ENCODE assay signal across 8 cellular contexts in genomic region chr6:160990847-160991410, GRCh38. TPM values are rescaled to one million over a fixed set of nuclear protein-coding genes. Genes with fewer than 3 reads are reported as not detected.
DNase-seq lines count a peak whose midpoint lies in the region; ATAC-seq and TF ChIP-seq lines count a peak whose summit lies in the region.

No MANE protein-coding gene starts in this region.

- POLR2A ChIA-PET in T-cell (lab: Charles Lee) = interaction anchor here in 1 of 2 donors (0.6 to 1.5 kb wide), 5 partner anchors 85 to 283 kb away, joined by 3 to 12 read pairs (median 3); partner anchors contain the start of gene AGPAT4

- H3K36me3 ChIP-seq in GM23338 (ENCODE audit: insufficient read depth) (no peaks in the 10 kb centered on the region), sigmoid colon (no peaks in the 10 kb centered on the region)

- H3K27ac ChIP-seq in GM23338 (ENCODE audit: low read depth) = no peak overlapping the region
- H3K27ac ChIP-seq in sigmoid colon = peak overlapping the region; percentile 91 to 96 (median 94)

- peak overlapping the region; percentile 94 for H3K4me3 Mint-ChIP-seq in GM23338
- H3K4me3 Mint-ChIP-seq in T-cell = peak overlapping the region; percentile 88 to 97 (median 93)

- H3K4me2 ChIP-seq in GM23338 = peak overlapping the region; percentile 87

- no peak for TF ChIP-seq CTCF in GM23338 (conservative IDR thresholded peaks at IDR 0.05; ENCODE audit: low read depth in 2 of 2)
- no peak for TF ChIP-seq CTCF in fibroblast of villous mesenchyme (IDR thresholded peaks at IDR 0.05; ENCODE audit: insufficient read depth, low read depth, low read length)
- TF ChIP-seq CTCF in sigmoid colon (IDR thresholded peaks at IDR 0.05) = no peak

- no peak for ATAC-seq in GM23338
- ATAC-seq in T-cell (replicated peaks in 1 of 4) = no peak
- ATAC-seq in GM18861 (IDR thresholded peaks at IDR 0.05; ENCODE audit: unreplicated experiment) = no peak
- no peak for ATAC-seq in HG02981 (IDR thresholded peaks at IDR 0.05; ENCODE audit: unreplicated experiment)

- CTCF ChIA-PET in T-cell (lab: Charles Lee) = interaction anchor here in 1 of 2 donors (0.9 kb wide), 1 partner anchor 21 kb away, joined by 3 read pairs; no protein-coding TSS in a partner anchor

- H2AFZ ChIP-seq in GM23338 = peak overlapping the region; percentile 84

- H3K79me2 ChIP-seq in GM23338 (replicated peaks; ENCODE audit: insufficient read depth) = peaks cover 37% of the 10 kb centered on the region

- intact Hi-C loops in sigmoid colon (cut with DNase I) = loop anchor here (1.0 to 10.0 kb wide), 5 partner anchors 17 to 381 kb away; partner anchors contain the start of gene AGPAT4

- peaks cover 21% of the 10 kb centered on the region; the same call in 1 of the 2 replicates for H4K20me1 ChIP-seq in GM23338 (replicated peaks; ENCODE audit: insufficient read depth)

- peaks cover 3% of the 10 kb centered on the region; the same call in 1 of the 3 replicates for H3K36me3 Mint-ChIP-seq in GM23338 (ENCODE audit: low read depth)
- no peaks in the 10 kb centered on the region for H3K36me3 Mint-ChIP-seq in T-cell

- H3K4me1 Mint-ChIP-seq in GM23338 (peaks cover 16% of the 10 kb centered on the region), T-cell (peaks cover 32 to 36% (median 33%) of the 10 kb centered on the region in 3 donors)

- H3K4me1 ChIP-seq in GM23338 (ENCODE audit: insufficient read depth) (peaks cover 6% of the 10 kb centered on the region; the same call in 1 of the 2 replicates), sigmoid colon (peaks cover 0 to 21% (median 10%) of the 10 kb centered on the region in 4 donors)

- no peak for TF ChIP-seq EP300 in sigmoid colon (IDR thresholded peaks at IDR 0.05)

- peaks cover 0 to 4% (median 0%) of the 10 kb centered on the region in 4 donors for H3K9me3 ChIP-seq in sigmoid colon

- H3K4me3 ChIP-seq in GM23338 (peak overlapping the region; percentile 77), fibroblast of villous mesenchyme (ENCODE audit: low read depth, low read length) (peak overlapping the region; percentile 68), sigmoid colon (peak overlapping the region; percentile 71 to 99 (median 94))

- H3K27me3 ChIP-seq in GM23338 (ENCODE audit: insufficient read depth) (no peaks in the 10 kb centered on the region), sigmoid colon (no peaks in the 10 kb centered on the region)

- no peak for TF ChIP-seq POLR2A in sigmoid colon (IDR thresholded peaks at IDR 0.05)

- H3K27ac Mint-ChIP-seq in GM23338 = no peak overlapping the region
- H3K27ac Mint-ChIP-seq in T-cell = peak overlapping the region; percentile 55 to 73

- H3K27me3 Mint-ChIP-seq in GM23338 (ENCODE audit: insufficient read depth, low read depth, poor library complexity) (peaks cover 5% of the 10 kb centered on the region), T-cell (peaks cover 4 to 8% of the 10 kb centered on the region in 2 donors)

- WGBS in sigmoid colon, 2 donors = 2% methylated on average over 16 of the region's 16 CpGs

- no peaks in the 10 kb centered on the region for H3K9me2 ChIP-seq in GM23338 (ENCODE audit: insufficient read depth)

- peaks cover 17% of the 10 kb centered on the region; the same call in 2 of the 3 replicates for H3K9me3 Mint-ChIP-seq in GM23338
- H3K9me3 Mint-ChIP-seq in T-cell = peaks cover 0 to 3% (median 3%) of the 10 kb centered on the region in 3 donors

- no peaks in the 10 kb centered on the region for H3F3A ChIP-seq in GM23338 (replicated peaks; ENCODE audit: low read depth)

- DNase-seq in GM23338 (ENCODE audit: low spot score) = no peak
- DNase-seq in T-cell = no peak
- no peak for DNase-seq in fibroblast of villous mesenchyme (ENCODE audit: low read depth)
- DNase-seq in sigmoid colon = no peak
- no peak for DNase-seq in NCI-H1092 (lab: John Stamatoyannopoulos, UW)
- DNase-seq in NCI-H2107 (lab: John Stamatoyannopoulos, UW) = no peak

TF ChIP-seq in GM23338, 12 proteins besides CTCF, POLR2A, EP300 and RAD21 (continues in another document):
- TF ChIP-seq STAT1 (IDR thresholded peaks at IDR 0.05; ENCODE audit: unreplicated experiment) = no peak
- TF ChIP-seq ZNF462 (CRISPR knock-in tag; IDR thresholded peaks at IDR 0.05) = no peak
- no peak for TF ChIP-seq EZH2phosphoT487 (IDR thresholded peaks at IDR 0.05; ENCODE audit: unreplicated experiment)
- TF ChIP-seq ETS1 (IDR thresholded peaks at IDR 0.05) = no peak
- TF ChIP-seq CREB1 (CRISPR knock-in tag; IDR thresholded peaks at IDR 0.05; ENCODE audit: low read depth) = no peak

RNA-seq across cellular contexts. Expression of gene MAP3K4, which starts 0.6 kb away (rescaled TPM):
- 31.8 and 44.4 TPM in 2 replicates for total RNA-seq in GM23338 (2014; rRNA removed; shearing (Covaris generic))
- polyA plus RNA-seq in GM23338 (2016; fragmentation: Nextera tagmentation; extraction: Ambion mirVana) (48.8 and 56.6 TPM in 2 replicates), sigmoid colon (10 to 100 TPM in 1 of 3 donors, 1 to 10 TPM in 2; 4.6 to 12.7 (median 9.0) TPM)
- total RNA-seq in T-cell (10 to 100 TPM; 60.6 to 90.3 (median 65.0) TPM), fibroblast of villous mesenchyme (26.7 and 31.5 TPM in 2 replicates), sigmoid colon (10 to 100 TPM; 22.7 to 79.2 (median 27.5) TPM)
